9 cellular contexts compared by ENCODE assay signal in the genomic region with DNA sequence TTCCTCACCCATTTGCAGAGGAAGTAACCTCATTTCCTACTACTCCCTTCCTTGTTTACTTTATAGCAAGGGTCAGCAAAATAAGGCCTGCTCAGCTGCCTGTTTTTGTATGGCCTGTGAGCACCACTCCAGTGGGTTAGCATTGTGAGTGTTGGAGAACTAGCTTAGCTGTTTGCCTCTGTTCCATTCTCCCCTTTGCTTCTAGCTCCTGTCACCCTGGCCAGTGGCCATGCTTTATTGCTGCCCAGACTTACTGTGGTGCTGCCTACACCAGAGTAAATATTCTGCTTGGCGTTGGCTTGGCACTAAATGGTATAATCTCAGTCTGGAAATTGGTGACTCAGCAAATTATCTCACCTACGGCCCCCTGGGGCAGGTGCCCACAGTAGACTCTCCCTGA. TPM values are rescaled to one million over a fixed set of nuclear protein-coding genes. Genes with fewer than 3 reads are reported as not detected.
A peak's percentile ranks its signal among the peaks of the same experiment; 100 is the strongest.
DNase-seq lines count a peak whose midpoint lies in the region; TF ChIP-seq lines count a peak whose summit lies in the region.
"Had no signal": no experiment of that assay in that cellular context is flagged by ENCODE, and none has a peak within 500 bp of the region (broad histone marks: within the 10 kb centered on the region; RNA-seq: fewer than 3 reads in every experiment).

No MANE protein-coding gene starts in this region.

- H3K9ac ChIP-seq in skeletal muscle tissue (ENCODE audit: low read depth in 1 of 3, low read length in 3 of 3) (no peak overlapping the region), SK-N-SH (no peak overlapping the region)

- H3K27ac ChIP-seq in right atrium auricular region, result peak overlapping the region; percentile 21 to 54
- H3K27ac ChIP-seq in skeletal muscle tissue (ENCODE audit: low read depth, low read length), result peak overlapping the region; percentile 39
- H3K27ac ChIP-seq in SK-N-SH (ENCODE audit: low read depth in 2 of 2, low read length in 1 of 2), result no peak overlapping the region

- POLR2A ChIA-PET in SK-N-SH (lab: Yijun Ruan, JAX), result no interaction called here

- TF ChIP-seq CTCF in LNCaP clone FGC (IDR thresholded peaks at IDR 0.05; ENCODE audit: control insufficient read depth, extremely low read depth, insufficient read depth) (no peak), right atrium auricular region (IDR thresholded peaks at IDR 0.05) (no peak), SK-N-SH (IDR thresholded peaks at IDR 0.05) (no peak)

- DNase-seq in LNCaP clone FGC (ENCODE audit: low read depth) (peak; percentile 13), astrocyte of the hippocampus (ENCODE audit: low read depth, low spot score) (peak; percentile 16), right atrium auricular region (ENCODE audit: low spot score) (no peak), SK-N-SH (no peak), NCI-H2107 treated with DMSO at 0.1 percent for 48 hours (lab: John Stamatoyannopoulos, UW; ENCODE audit: unreplicated experiment) (no peak)
- DNase-seq in activated naive CD4-positive, alpha-beta T cell (lab: John Stamatoyannopoulos, UW), result no peak
- DNase-seq: activated CD8-positive, alpha-beta memory T cell treated with anti-CD3 and anti-CD28 coated beads, Interleukin-2, amount 50 U/mL, for 48 hours; NCI-H510A had no signal

- H3K4me1 ChIP-seq in right atrium auricular region (peaks cover 0 to 39% of the 10 kb centered on the region in 2 donors), skeletal muscle tissue (ENCODE audit: control insufficient read depth in 3 of 3, insufficient read depth in 3 of 3, low read length in 3 of 3) (peaks cover 8 to 16% (median 14%) of the 10 kb centered on the region in 3 donors), SK-N-SH (ENCODE audit: control insufficient read depth in 1 of 2, insufficient read depth in 2 of 2, low read depth in 1 of 2, low read length in 1 of 2) (peaks cover 0 to 3% of the 10 kb centered on the region in 2 experiments; a peak in 1 of 4 replicates)

- peaks cover 99% of the 10 kb centered on the region for H3K79me2 ChIP-seq in SK-N-SH (ENCODE audit: insufficient read depth)

- H3K4me2 ChIP-seq in SK-N-SH, result no peak overlapping the region

- no peak overlapping the region for H2AFZ ChIP-seq in SK-N-SH (ENCODE audit: low read depth)

- 95% methylated on average over 2 of the region's 2 CpGs for WGBS in SK-N-SH (ENCODE audit: low lambda C conversion rate)

- H3K9me2 ChIP-seq in SK-N-SH, result no peaks in the 10 kb centered on the region

- CTCF ChIA-PET in SK-N-SH (lab: Yijun Ruan, JAX), result interaction anchor here (0.9 kb wide), 1 partner anchor 19 kb away, joined by 3 read pairs; no protein-coding TSS in a partner anchor

- no peak for TF ChIP-seq EP300 in SK-N-SH (IDR thresholded peaks at IDR 0.05; ENCODE audit: borderline replicate concordance in 1 of 2, low read depth in 1 of 2, low read length in 1 of 2)

- H3K36me3 ChIP-seq in right atrium auricular region (no peaks in the 10 kb centered on the region), skeletal muscle tissue (ENCODE audit: control insufficient read depth in 3 of 3, insufficient read depth in 3 of 3, low read length in 3 of 3) (peaks cover 0 to 3% (median 0%) of the 10 kb centered on the region in 3 donors), SK-N-SH (replicated peaks in 1 of 2; ENCODE audit: control insufficient read depth in 1 of 2, insufficient read depth in 2 of 2, low read length in 1 of 2) (peaks cover 28 to 37% of the 10 kb centered on the region in 2 experiments)

- H3K4me3 ChIP-seq in LNCaP clone FGC (ENCODE audit: low read depth, low read length) (no peak overlapping the region), right atrium auricular region (no peak overlapping the region), skeletal muscle tissue (ENCODE audit: low read length in 3 of 3) (no peak overlapping the region), SK-N-SH (ENCODE audit: low read depth in 2 of 2, low read length in 1 of 2) (no peak overlapping the region)

- H3F3A ChIP-seq in SK-N-SH (replicated peaks; ENCODE audit: insufficient read depth), result peaks cover 12% of the 10 kb centered on the region

- TF ChIP-seq RAD21 in SK-N-SH (IDR thresholded peaks at IDR 0.05; ENCODE audit: low read length), result no peak

- H4K20me1 ChIP-seq in SK-N-SH (ENCODE audit: insufficient read depth), result peaks cover 72% of the 10 kb centered on the region

- H3K9me3 ChIP-seq in right atrium auricular region (no peaks in the 10 kb centered on the region), skeletal muscle tissue (ENCODE audit: control insufficient read depth in 3 of 3, low read length in 3 of 3) (no peaks in the 10 kb centered on the region), SK-N-SH (no peaks in the 10 kb centered on the region; the same call in 1 of the 2 replicates)

- H3K27me3 ChIP-seq in right atrium auricular region (no peaks in the 10 kb centered on the region), skeletal muscle tissue (ENCODE audit: control insufficient read depth in 3 of 3, insufficient read depth in 3 of 3, low read length in 3 of 3) (no peaks in the 10 kb centered on the region), SK-N-SH (ENCODE audit: insufficient read depth) (no peaks in the 10 kb centered on the region)

TF ChIP-seq in SK-N-SH, 30 proteins besides CTCF, POLR2A, EP300 and RAD21:
- TF ChIP-seq YY1 (IDR thresholded peaks at IDR 0.05; ENCODE audit: low read depth), result no peak
- TF ChIP-seq MAX (IDR thresholded peaks at IDR 0.05; ENCODE audit: low read depth), result no peak
- no peak for TF ChIP-seq MEF2A (IDR thresholded peaks at IDR 0.05; ENCODE audit: borderline replicate concordance, low read depth)
- TF ChIP-seq TEAD4 (IDR thresholded peaks at IDR 0.05; ENCODE audit: borderline replicate concordance, insufficient read depth), result no peak
- TF ChIP-seq GATA2 (CRISPR knock-in tag; IDR thresholded peaks at IDR 0.05), result no peak
- TF ChIP-seq JUND (IDR thresholded peaks at IDR 0.05), result no peak
- TF ChIP-seq RXRA (IDR thresholded peaks at IDR 0.05; ENCODE audit: borderline replicate concordance, low read depth), result no peak
- TF ChIP-seq NFIC (IDR thresholded peaks at IDR 0.05; ENCODE audit: borderline replicate concordance), result no peak
- TF ChIP-seq FOXJ3 (CRISPR knock-in tag; IDR thresholded peaks at IDR 0.05), result no peak
- no peak for TF ChIP-seq SMC3 (IDR thresholded peaks at IDR 0.05; ENCODE audit: low read depth, low read length)
- TF ChIP-seq EZH2phosphoT487 (IDR thresholded peaks at IDR 0.05; ENCODE audit: borderline replicate concordance, low read depth), result no peak
- TF ChIP-seq GABPA (IDR thresholded peaks at IDR 0.05; ENCODE audit: low read depth), result no peak
- no peak for TF ChIP-seq TAF1 (IDR thresholded peaks at IDR 0.05; ENCODE audit: borderline replicate concordance, low read depth, low read length)

RNA-seq across cellular contexts. Expression of gene PDCD6IP, which starts 8.8 kb away (rescaled TPM):
- 10 to 100 TPM; 51.0 to 62.1 TPM for total RNA-seq in right atrium auricular region
- total RNA-seq in skeletal muscle tissue, result 51.7 TPM
- polyA plus RNA-seq in SK-N-SH (2012; rRNA removed), result 49.1 and 60.4 TPM in 2 replicates
- polyA plus RNA-seq in SK-N-SH (2012; cell fraction: cytosol; rRNA removed), result 40.4 and 51.3 TPM in 2 replicates
- 94.5 and 183 TPM in 2 replicates for polyA plus RNA-seq in SK-N-SH (2012; cell fraction: nucleus; rRNA removed)

Comparison
In these comparisons a context has a peak if more than half of its experiments do, and no peak if none do; other contexts are left out.
1. DNase-seq: peak in LNCaP clone FGC (single experiment) and astrocyte of the hippocampus (single experiment); none in right atrium auricular region (single experiment), SK-N-SH (single experiment), NCI-H2107 treated with DMSO at 0.1 percent for 48 hours (single experiment) and activated naive CD4-positive, alpha-beta T cell (0 of 4).
2. H3K27ac ChIP-seq: peak in right atrium auricular region (2 of 2) and skeletal muscle tissue (single experiment); none in SK-N-SH (0 of 2).